15 cellular contexts compared by ENCODE assay signal in genomic region chr22:39908737-39909136, GRCh38. TPM values are rescaled to one million over a fixed set of nuclear protein-coding genes. Genes with fewer than 3 reads are reported as not detected.
DNase-seq lines count a peak whose midpoint lies in the region; ATAC-seq and TF ChIP-seq lines count a peak whose summit lies in the region.
"Had no signal": no experiment of that assay in that cellular context is flagged by ENCODE, and none has a peak within 500 bp of the region (broad histone marks: within the 10 kb centered on the region; RNA-seq: fewer than 3 reads in every experiment).

No MANE protein-coding gene starts in this region.

- TF ChIP-seq CTCF in osteocyte (IDR thresholded peaks at IDR 0.05), result no peak

- peak; percentile 63 to 69 for ATAC-seq in activated CD4-positive, CD25-positive, alpha-beta regulatory T cell treated with anti-CD3 and anti-CD28 coated beads, Interleukin-2, amount 50 U/mL, for 24 hours
- peak; percentile 18 to 49 for ATAC-seq in naive thymus-derived CD8-positive, alpha-beta T cell
- no peak for ATAC-seq in GM19328 (IDR thresholded peaks at IDR 0.05; ENCODE audit: unreplicated experiment)

- no peak for DNase-seq in activated CD4-positive, CD25-positive, alpha-beta regulatory T cell (lab: John Stamatoyannopoulos, UW)
- DNase-seq in RKO (ENCODE audit: low spot score) (peak; percentile 43), superior temporal gyrus (ENCODE audit: extremely low spot score) (no peak), osteocyte (ENCODE audit: extremely low spot score, unreplicated experiment) (no peak)
- DNase-seq in activated naive CD8-positive, alpha-beta T cell treated with anti-CD3 and anti-CD28 coated beads for 36 hours, result peak; percentile 46
- peak in 1 of 10 donors; percentile 27 for DNase-seq in naive thymus-derived CD8-positive, alpha-beta T cell
- DNase-seq: activated CD8-positive, alpha-beta memory T cell treated with anti-CD3 and anti-CD28 coated beads, Interleukin-2, amount 50 U/mL, for 48 hours; GOT3; mesendoderm; NCI-H524 treated with DMSO at 0.1 percent for 48 hours had no signal

- peak overlapping the region; percentile 98 for H3K27ac Mint-ChIP-seq in activated naive CD8-positive, alpha-beta T cell treated with anti-CD3 and anti-CD28 coated beads for 36 hours
- H3K27ac Mint-ChIP-seq in naive thymus-derived CD8-positive, alpha-beta T cell, result peak overlapping the region in 8 of 10 donors; percentile 94 to 99 (median 96)
- H3K27ac Mint-ChIP-seq in osteocyte (ENCODE audit: unreplicated experiment), result no peak overlapping the region
- H3K27ac Mint-ChIP-seq: dendritic cell treated with granulocyte-macrophage colony-stimulating factor and Interleukin-4, amounts not matched to agents 40 ng/mL and 50 ng/mL, for 4 days had no signal

- peaks cover 77% of the 10 kb centered on the region for H3K4me1 Mint-ChIP-seq in activated naive CD8-positive, alpha-beta T cell treated with anti-CD3 and anti-CD28 coated beads for 36 hours
- H3K4me1 Mint-ChIP-seq in naive thymus-derived CD8-positive, alpha-beta T cell, result peaks cover 52 to 86% (median 70%) of the 10 kb centered on the region in 4 donors
- H3K4me1 Mint-ChIP-seq in osteocyte (ENCODE audit: unreplicated experiment), result no peaks in the 10 kb centered on the region

- POLR2A ChIA-PET in naive thymus-derived CD8-positive, alpha-beta T cell (lab: Charles Lee), result interaction anchor here (0.8 to 16.5 kb wide), 14 partner anchors 7 to 135 kb away, joined by 3 to 408 read pairs (median 6); partner anchors contain the start of gene GRAP2

- H3K4me3 Mint-ChIP-seq in activated naive CD8-positive, alpha-beta T cell treated with anti-CD3 and anti-CD28 coated beads for 36 hours, result peak overlapping the region; percentile 88
- peak overlapping the region; percentile 79 to 99 (median 94) for H3K4me3 Mint-ChIP-seq in naive thymus-derived CD8-positive, alpha-beta T cell
- H3K4me3 Mint-ChIP-seq in osteocyte (ENCODE audit: unreplicated experiment), result no peak overlapping the region
- H3K4me3 Mint-ChIP-seq: dendritic cell treated with granulocyte-macrophage colony-stimulating factor and Interleukin-4, amounts not matched to agents 40 ng/mL and 50 ng/mL, for 4 days had no signal

- no peaks in the 10 kb centered on the region for H3K27me3 Mint-ChIP-seq in activated naive CD8-positive, alpha-beta T cell treated with anti-CD3 and anti-CD28 coated beads for 36 hours
- no peaks in the 10 kb centered on the region for H3K27me3 Mint-ChIP-seq in naive thymus-derived CD8-positive, alpha-beta T cell
- peaks cover 67% of the 10 kb centered on the region for H3K27me3 Mint-ChIP-seq in osteocyte (ENCODE audit: unreplicated experiment)

- H3K36me3 Mint-ChIP-seq in activated naive CD8-positive, alpha-beta T cell treated with anti-CD3 and anti-CD28 coated beads for 36 hours, result peaks cover 22% of the 10 kb centered on the region
- peaks cover 13 to 70% (median 24%) of the 10 kb centered on the region in 3 donors for H3K36me3 Mint-ChIP-seq in naive thymus-derived CD8-positive, alpha-beta T cell
- H3K36me3 Mint-ChIP-seq in osteocyte (ENCODE audit: unreplicated experiment), result no peaks in the 10 kb centered on the region

- H3K9me3 Mint-ChIP-seq in activated naive CD8-positive, alpha-beta T cell treated with anti-CD3 and anti-CD28 coated beads for 36 hours, result no peaks in the 10 kb centered on the region
- H3K9me3 Mint-ChIP-seq in naive thymus-derived CD8-positive, alpha-beta T cell, result no peaks in the 10 kb centered on the region
- no peaks in the 10 kb centered on the region for H3K9me3 Mint-ChIP-seq in osteocyte (ENCODE audit: unreplicated experiment)
- H3K9me3 Mint-ChIP-seq: dendritic cell treated with granulocyte-macrophage colony-stimulating factor and Interleukin-4, amounts not matched to agents 40 ng/mL and 50 ng/mL, for 4 days had no signal

RNA-seq across cellular contexts. Expression of gene GRAP2, which starts 7.9 kb away (rescaled TPM):
- 10 to 100 TPM; 65.2 to 65.5 TPM for total RNA-seq in activated naive CD8-positive, alpha-beta T cell treated with anti-CD3 and anti-CD28 coated beads for 36 hours
- 100 to 1,000 TPM; 202 TPM for total RNA-seq in naive thymus-derived CD8-positive, alpha-beta T cell
- 100 to 1,000 TPM in 2 of 3 donors, 10 to 100 TPM in 1; 88.3 to 176 (median 133) TPM for polyA plus RNA-seq in naive thymus-derived CD8-positive, alpha-beta T cell
- not detected in 2 replicates for total RNA-seq in osteocyte
- total RNA-seq: hepatocyte had no signal

RNA-seq across cellular contexts. Expression of gene ENTHD1, which starts 15.2 kb away (rescaled TPM):
- under 1 TPM; 0.20 to 0.39 TPM for total RNA-seq in activated naive CD8-positive, alpha-beta T cell treated with anti-CD3 and anti-CD28 coated beads for 36 hours
- under 1 TPM; 0.26 to 0.36 TPM for total RNA-seq in naive thymus-derived CD8-positive, alpha-beta T cell
- under 1 TPM; 0.20 to 0.41 (median 0.38) TPM for polyA plus RNA-seq in naive thymus-derived CD8-positive, alpha-beta T cell
- not detected in 2 replicates for total RNA-seq in osteocyte
- total RNA-seq: hepatocyte, vagina had no signal
- polyA plus RNA-seq: hepatocyte had no signal

RNA-seq across cellular contexts. Expression of gene TMA7B, which starts 51.5 kb away (rescaled TPM):
- 1 to 10 TPM; 1.0 to 1.3 TPM for total RNA-seq in activated naive CD8-positive, alpha-beta T cell treated with anti-CD3 and anti-CD28 coated beads for 36 hours
- 10 to 100 TPM; 11.8 to 14.2 TPM for total RNA-seq in naive thymus-derived CD8-positive, alpha-beta T cell
- 1 to 10 TPM; 1.5 to 3.5 (median 2.8) TPM for polyA plus RNA-seq in naive thymus-derived CD8-positive, alpha-beta T cell
- not detected in 2 replicates for total RNA-seq in osteocyte
- total RNA-seq: hepatocyte had no signal
- polyA plus RNA-seq: hepatocyte had no signal

Comparison
In these comparisons a context has a peak if more than half of its experiments do, and no peak if none do; other contexts are left out.
1. DNase-seq: peak in RKO (single experiment) and activated naive CD8-positive, alpha-beta T cell treated with anti-CD3 and anti-CD28 coated beads for 36 hours (single experiment); none in activated CD4-positive, CD25-positive, alpha-beta regulatory T cell (0 of 4), superior temporal gyrus (single experiment) and osteocyte (single experiment).
2. RNA of gene GRAP2, which starts 7.9 kb away (total RNA-seq): 202 TPM in naive thymus-derived CD8-positive, alpha-beta T cell and 65.2 to 65.5 TPM in activated naive CD8-positive, alpha-beta T cell treated with anti-CD3 and anti-CD28 coated beads for 36 hours; not detected in osteocyte; every median in the first group is over 10 times any median in the second.
3. RNA of gene TMA7B, which starts 51.5 kb away (total RNA-seq): 11.8 to 14.2 TPM in naive thymus-derived CD8-positive, alpha-beta T cell; 1.0 to 1.3 TPM in activated naive CD8-positive, alpha-beta T cell treated with anti-CD3 and anti-CD28 coated beads for 36 hours and not detected in osteocyte; every median in the first group is over 4 times any median in the second.